16 cellular contexts compared by ENCODE assay signal in the genomic region with DNA sequence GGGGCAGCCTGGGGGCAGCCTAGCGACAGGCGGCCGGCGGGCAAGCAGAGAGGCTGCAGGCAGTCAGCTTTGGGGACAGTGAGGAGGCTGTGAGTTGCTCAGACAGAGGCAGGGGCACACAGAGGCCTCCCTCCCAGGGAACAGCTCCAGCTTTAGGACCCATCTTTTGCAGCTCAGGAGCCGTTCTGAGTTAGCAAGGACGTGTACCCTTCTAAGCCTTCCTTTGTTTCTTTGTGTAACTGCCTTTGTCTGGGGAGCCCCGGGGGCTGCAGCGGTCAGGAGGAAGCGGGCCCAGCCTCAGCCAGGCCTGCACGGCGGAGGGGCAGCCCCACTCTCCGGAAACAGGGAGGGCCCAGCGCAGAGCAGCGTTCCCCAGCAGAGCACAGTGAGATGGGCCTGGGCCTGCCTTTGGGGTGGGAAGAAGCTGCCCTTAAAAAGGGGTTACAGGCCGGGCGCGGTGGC. TPM values are rescaled to one million over a fixed set of nuclear protein-coding genes. Genes with fewer than 3 reads are reported as not detected.
DNase-seq lines count a peak whose midpoint lies in the region; ATAC-seq and TF ChIP-seq lines count a peak whose summit lies in the region.
"Had no signal": no experiment of that assay in that cellular context is flagged by ENCODE, and none has a peak within 500 bp of the region (broad histone marks: within the 10 kb centered on the region; RNA-seq: fewer than 3 reads in every experiment).

No MANE protein-coding gene starts in this region.

- peak overlapping the region; percentile 62 to 88 for H3K4me3 Mint-ChIP-seq in CD14-positive monocyte
- no peak overlapping the region for H3K4me3 Mint-ChIP-seq in nephron progenitor cell
- H3K4me3 Mint-ChIP-seq: activated CD4-positive, alpha-beta T cell treated with anti-CD3 and anti-CD28 coated beads for 36 hours; stimulated activated effector memory CD8-positive, alpha-beta T cell treated with anti-CD3 and anti-CD28 coated beads, Interleukin-12 subunit alpha, Interleukin-12 subunit beta, amount 100 ng/mL, for 72 hours had no signal

- H3K9me3 ChIP-seq in ectodermal cell (ENCODE audit: control insufficient read depth, low read length) (no peaks in the 10 kb centered on the region), stomach (no peaks in the 10 kb centered on the region)

- H3K36me3 ChIP-seq in H7 (replicated peaks; ENCODE audit: control insufficient read depth, insufficient read depth, low read length) (no peaks in the 10 kb centered on the region), ectodermal cell (ENCODE audit: control insufficient read depth, insufficient read depth, low read length) (no peaks in the 10 kb centered on the region), stomach (no peaks in the 10 kb centered on the region)

- H3K4me3 ChIP-seq in H7 (ENCODE audit: insufficient read depth, low read depth, low read length), result no peak overlapping the region
- no peak overlapping the region for H3K4me3 ChIP-seq in ectodermal cell (ENCODE audit: insufficient read depth, low read depth, low read length)
- no peak overlapping the region for H3K4me3 ChIP-seq in stomach
- H3K4me3 ChIP-seq: K562 had no signal

- peaks cover 0 to 4% (median 0%) of the 10 kb centered on the region in 3 donors for H3K27me3 Mint-ChIP-seq in CD14-positive monocyte (ENCODE audit: low read depth in 3 of 3)
- no peaks in the 10 kb centered on the region for H3K27me3 Mint-ChIP-seq in nephron progenitor cell (ENCODE audit: low read depth, poor library complexity)

- DNase-seq in CD14-positive monocyte (ENCODE audit: low spot score) (no peak), H7 (peak; percentile 78), nephron progenitor cell (peak; percentile 16), amygdala (lab: John Stamatoyannopoulos, UW) (no peak), stomach (no peak)
- DNase-seq: activated CD4-positive, alpha-beta T cell treated with anti-CD3 and anti-CD28 coated beads for 36 hours; activated effector memory CD4-positive, alpha-beta T cell treated with anti-CD3 and anti-CD28 coated beads, Interleukin-2, amount 50 U/mL, for 16 hours; NCI-H2029; T-cell had no signal

- H3K4me1 Mint-ChIP-seq in CD14-positive monocyte (peaks cover 14% of the 10 kb centered on the region), nephron progenitor cell (peaks cover 38% of the 10 kb centered on the region)
- H3K4me1 Mint-ChIP-seq: activated CD4-positive, alpha-beta T cell treated with anti-CD3 and anti-CD28 coated beads for 36 hours had no signal

- H3K27ac ChIP-seq in ectodermal cell (ENCODE audit: insufficient read depth, low read depth, low read length, poor library complexity, severe bottlenecking), result peak overlapping the region; percentile 95
- H3K27ac ChIP-seq in stomach, result no peak overlapping the region

- intact Hi-C loops in CD14-positive monocyte (cut with micrococcal nuclease), result no loop called here
- intact Hi-C loops in stomach (cut with DNase I; ENCODE audit: low total_unique reads), result no loop called here

- H3K27me3 ChIP-seq in H7 (ENCODE audit: control insufficient read depth, insufficient read depth, low read length) (no peaks in the 10 kb centered on the region), ectodermal cell (ENCODE audit: control insufficient read depth, insufficient read depth, low read length, poor library complexity, severe bottlenecking) (no peaks in the 10 kb centered on the region), stomach (no peaks in the 10 kb centered on the region)

- no peaks in the 10 kb centered on the region for H3K36me3 Mint-ChIP-seq in CD14-positive monocyte
- H3K36me3 Mint-ChIP-seq in nephron progenitor cell (ENCODE audit: low read depth), result peaks cover 6% of the 10 kb centered on the region
- H3K36me3 Mint-ChIP-seq: CD4-positive, CD25-positive, alpha-beta regulatory T cell; stimulated activated effector memory CD8-positive, alpha-beta T cell treated with anti-CD3 and anti-CD28 coated beads, Interleukin-12 subunit alpha, Interleukin-12 subunit beta, amount 100 ng/mL, for 72 hours; T-cell had no signal

- TF ChIP-seq CTCF in CD14-positive monocyte (IDR thresholded peaks at IDR 0.05), result no peak
- TF ChIP-seq CTCF in nephron progenitor cell (IDR thresholded peaks at IDR 0.05), result no peak
- no peak for TF ChIP-seq CTCF in stomach (IDR thresholded peaks at IDR 0.05)

- H3K9me3 Mint-ChIP-seq in CD14-positive monocyte, result peaks cover 0 to 20% (median 6%) of the 10 kb centered on the region in 7 donors
- H3K9me3 Mint-ChIP-seq in nephron progenitor cell, result peaks cover 18% of the 10 kb centered on the region
- H3K9me3 Mint-ChIP-seq: stimulated activated effector memory CD8-positive, alpha-beta T cell treated with anti-CD3 and anti-CD28 coated beads, Interleukin-12 subunit alpha, Interleukin-12 subunit beta, amount 100 ng/mL, for 72 hours; T-cell had no signal

- H3K4me1 ChIP-seq in ectodermal cell (ENCODE audit: control insufficient read depth, insufficient read depth, low read length), result peaks cover 14% of the 10 kb centered on the region
- H3K4me1 ChIP-seq in stomach, result peaks cover 0 to 18% (median 7%) of the 10 kb centered on the region in 4 donors

- no peak for ATAC-seq in HG03521 (IDR thresholded peaks at IDR 0.05; ENCODE audit: unreplicated experiment)
- no peak for ATAC-seq in HG02885 (IDR thresholded peaks at IDR 0.05; ENCODE audit: poor library complexity, unreplicated experiment)
- ATAC-seq: activated CD4-positive, alpha-beta T cell treated with anti-CD3 and anti-CD28 coated beads for 36 hours; left lobe of liver; stimulated activated effector memory CD8-positive, alpha-beta T cell treated with anti-CD3 and anti-CD28 coated beads, Interleukin-12 subunit alpha, Interleukin-12 subunit beta, amount 100 ng/mL, for 72 hours; T-cell had no signal

- no peak for TF ChIP-seq POLR2A in stomach (IDR thresholded peaks at IDR 0.05)

- WGBS in ectodermal cell, 2 experiments, result 30 to 32% methylated on average over 17 of the region's 17 CpGs
- 54 to 76% (median 66%) methylated on average over 7 to 17 of the region's 17 CpGs for WGBS in stomach, 5 donors

- no peak for TF ChIP-seq EP300 in stomach (IDR thresholded peaks at IDR 0.05)

- no peak overlapping the region for H3K27ac Mint-ChIP-seq in CD14-positive monocyte
- H3K27ac Mint-ChIP-seq in nephron progenitor cell, result peak overlapping the region; percentile 97
- H3K27ac Mint-ChIP-seq: activated CD4-positive, alpha-beta T cell treated with anti-CD3 and anti-CD28 coated beads for 36 hours; stimulated activated effector memory CD8-positive, alpha-beta T cell treated with anti-CD3 and anti-CD28 coated beads, Interleukin-12 subunit alpha, Interleukin-12 subunit beta, amount 100 ng/mL, for 72 hours; T-cell had no signal

RNA-seq across cellular contexts. Expression of a gene that starts 41.0 kb away (rescaled TPM):
- polyA plus RNA-seq in CD14-positive monocyte (10 to 100 TPM; 32.8 to 36.0 TPM), stomach (10 to 100 TPM; 20.0 to 40.6 (median 28.3) TPM)
- total RNA-seq in H7 (2014; rRNA removed; shearing (Covaris generic)), result 59.1 and 74.5 TPM in 2 replicates
- polyA plus RNA-seq in ectodermal cell (2013, experiment 1 of 4), result 69.7 TPM
- polyA plus RNA-seq in ectodermal cell (2013, experiment 2 of 4), result 65.7 TPM
- 50.9 TPM for polyA plus RNA-seq in ectodermal cell (2013, experiment 3 of 4)
- polyA plus RNA-seq in ectodermal cell (2013, experiment 4 of 4), result 54.6 TPM
- total RNA-seq in stomach, result 100 to 1,000 TPM in 1 of 5 donors, 10 to 100 TPM in 4; 15.2 to 182 (median 48.8) TPM

Comparison
In these comparisons a context has a peak if more than half of its experiments do, and no peak if none do; other contexts are left out.
1. DNase-seq: peak in H7 (single experiment) and nephron progenitor cell (single experiment); none in CD14-positive monocyte (single experiment), amygdala (0 of 56) and stomach (single experiment).